25 cellular contexts compared by ENCODE assay signal in genomic region chr1:30654188-30654587, GRCh38.
DNase-seq lines count a peak whose midpoint lies in the region; ATAC-seq and TF ChIP-seq lines count a peak whose summit lies in the region.
"Had no signal": no experiment of that assay in that cellular context is flagged by ENCODE, and none has a peak within 500 bp of the region (broad histone marks: within the 10 kb centered on the region; RNA-seq: fewer than 3 reads in every experiment).

No MANE protein-coding gene starts in this region.

- peaks cover 6% of the 10 kb centered on the region for H3K36me3 Mint-ChIP-seq in MCF 10A (ENCODE audit: insufficient read depth, unreplicated experiment)
- peaks cover 4% of the 10 kb centered on the region for H3K36me3 Mint-ChIP-seq in activated naive CD8-positive, alpha-beta T cell treated with anti-CD3 and anti-CD28 coated beads for 36 hours
- H3K36me3 Mint-ChIP-seq: CD4-positive, CD25-positive, alpha-beta regulatory T cell had no signal

- BruUV-seq in MCF 10A (replicated peaks; lab: Mats Ljungman, UMichigan), result no TSS peak

- H3K27ac ChIP-seq in breast epithelium (no peak overlapping the region), upper lobe of right lung (no peak overlapping the region)
- H3K27ac ChIP-seq: SJSA1 had no signal

- no peak overlapping the region for H3K27ac Mint-ChIP-seq in MCF 10A (ENCODE audit: low read depth, unreplicated experiment)
- H3K27ac Mint-ChIP-seq in activated naive CD8-positive, alpha-beta T cell treated with anti-CD3 and anti-CD28 coated beads for 36 hours, result peak overlapping the region; percentile 25
- H3K27ac Mint-ChIP-seq: CD4-positive, CD25-positive, alpha-beta regulatory T cell; HFFc6 had no signal

- peaks cover 24% of the 10 kb centered on the region for H3K4me1 Mint-ChIP-seq in MCF 10A (ENCODE audit: insufficient read depth, unreplicated experiment)
- peaks cover 5% of the 10 kb centered on the region for H3K4me1 Mint-ChIP-seq in activated naive CD8-positive, alpha-beta T cell treated with anti-CD3 and anti-CD28 coated beads for 36 hours

- POLR2A ChIA-PET in MCF 10A (lab: Yijun Ruan, JAX), result no interaction called here

- H3K9me3 ChIP-seq in breast epithelium (no peaks in the 10 kb centered on the region), upper lobe of right lung (no peaks in the 10 kb centered on the region)
- H3K9me3 ChIP-seq: BE2C, SJSA1 had no signal

- H3K27me3 ChIP-seq in breast epithelium (peaks cover 0 to 9% of the 10 kb centered on the region in 2 donors), upper lobe of right lung (peaks cover 13% of the 10 kb centered on the region)
- H3K27me3 ChIP-seq: BE2C, SJSA1 had no signal

- intact Hi-C loops in MCF 10A (cut with micrococcal nuclease), result no loop called here
- intact Hi-C loops in breast epithelium (cut with DNase I; ENCODE audit: low total_unique reads), result no loop called here
- intact Hi-C loops in upper lobe of right lung (cut with DNase I), result no loop called here

- no peaks in the 10 kb centered on the region for H3K9me3 Mint-ChIP-seq in MCF 10A (ENCODE audit: unreplicated experiment)
- no peaks in the 10 kb centered on the region for H3K9me3 Mint-ChIP-seq in activated naive CD8-positive, alpha-beta T cell treated with anti-CD3 and anti-CD28 coated beads for 36 hours
- H3K9me3 Mint-ChIP-seq: HFFc6 had no signal

- H3K4me3 ChIP-seq in breast epithelium (no peak overlapping the region), upper lobe of right lung (no peak overlapping the region)
- H3K4me3 ChIP-seq: SJSA1 had no signal

- H3K4me3 Mint-ChIP-seq in MCF 10A (ENCODE audit: unreplicated experiment), result no peak overlapping the region
- H3K4me3 Mint-ChIP-seq in activated naive CD8-positive, alpha-beta T cell treated with anti-CD3 and anti-CD28 coated beads for 36 hours, result no peak overlapping the region
- H3K4me3 Mint-ChIP-seq: CD4-positive, CD25-positive, alpha-beta regulatory T cell; HFFc6 had no signal

- ATAC-seq in upper lobe of right lung (no peak), HG03442 (IDR thresholded peaks at IDR 0.05; ENCODE audit: unreplicated experiment) (no peak)
- ATAC-seq: Panc1 had no signal

- TF ChIP-seq CTCF in MCF 10A (IDR thresholded peaks at IDR 0.05; ENCODE audit: unreplicated experiment), result no peak
- no peak for TF ChIP-seq CTCF in breast epithelium (IDR thresholded peaks at IDR 0.05)
- TF ChIP-seq CTCF in upper lobe of right lung (IDR thresholded peaks at IDR 0.05), result no peak

- no peaks in the 10 kb centered on the region for H3K36me3 ChIP-seq in breast epithelium
- no peaks in the 10 kb centered on the region for H3K36me3 ChIP-seq in upper lobe of right lung
- H3K36me3 ChIP-seq: BE2C, SJSA1 had no signal

- peak; percentile 27 for DNase-seq in MCF 10A (ENCODE audit: unreplicated experiment)
- DNase-seq in breast epithelium (ENCODE audit: low spot score in 2 of 2), result no peak
- no peak for DNase-seq in activated naive CD8-positive, alpha-beta T cell treated with anti-CD3 and anti-CD28 coated beads for 36 hours
- DNase-seq in kidney tubule cell (ENCODE audit: low spot score), result peak; percentile 38
- peak; percentile 16 for DNase-seq in upper lobe of right lung
- DNase-seq in cerebellar nuclear complex (lab: John Stamatoyannopoulos, UW), result no peak
- DNase-seq in LoVo (ENCODE audit: low spot score), result no peak
- DNase-seq: BE2C; CD4-positive, CD25-positive, alpha-beta regulatory T cell; DMS 273 treated with DMSO at 0.1 percent for 48 hours; DMS79 treated with DMSO at 0.1 percent for 48 hours; H7; HFFc6; KBM-7; NCI-H1105; NCI-H146; NCI-H2029; NCI-H2171; NCI-H345; NCI-H524; NCI-H774; NK-92 treated with Interleukin-12 subunit alpha and Interleukin-12 subunit beta, amount 100 ng/mL, for 24 hours had no signal

- H3K27me3 Mint-ChIP-seq in MCF 10A (ENCODE audit: insufficient read depth, unreplicated experiment), result no peaks in the 10 kb centered on the region
- H3K27me3 Mint-ChIP-seq in activated naive CD8-positive, alpha-beta T cell treated with anti-CD3 and anti-CD28 coated beads for 36 hours, result peaks cover 12% of the 10 kb centered on the region

- no peaks in the 10 kb centered on the region for H3K4me1 ChIP-seq in breast epithelium
- no peaks in the 10 kb centered on the region for H3K4me1 ChIP-seq in upper lobe of right lung
- H3K4me1 ChIP-seq: SJSA1 had no signal

- TF ChIP-seq POLR2A in breast epithelium (IDR thresholded peaks at IDR 0.05), result no peak

- CTCF ChIA-PET in MCF 10A (lab: Yijun Ruan, JAX), result interaction anchor here (0.6 kb wide), 1 partner anchor 84 kb away, joined by 3 read pairs; no protein-coding TSS in a partner anchor

Comparison
In these comparisons a context has a peak if more than half of its experiments do, and no peak if none do; other contexts are left out.
1. DNase-seq: peak in MCF 10A (single experiment), kidney tubule cell (single experiment) and upper lobe of right lung (single experiment); none in breast epithelium (0 of 2), activated naive CD8-positive, alpha-beta T cell treated with anti-CD3 and anti-CD28 coated beads for 36 hours (single experiment), cerebellar nuclear complex (0 of 2) and LoVo (single experiment).